ENCODE assay signal across 17 cellular contexts in genomic region chr6:107315116-107315515, GRCh38.
"Had no signal": no experiment of that assay in that cellular context is flagged by ENCODE, and none has a peak within 500 bp of the region (broad histone marks: within the 10 kb centered on the region; RNA-seq: fewer than 3 reads in every experiment).

No MANE protein-coding gene starts in this region.

- ATAC-seq: heart right ventricle; mucosa of descending colon; naive thymus-derived CD8-positive, alpha-beta T cell had no signal

- H3K4me1 ChIP-seq: right atrium auricular region had no signal

- H3K27me3 ChIP-seq: dorsolateral prefrontal cortex, heart right ventricle, ovary, right atrium auricular region, stomach had no signal

- H3K4me3 ChIP-seq: dorsolateral prefrontal cortex, heart right ventricle, mucosa of descending colon, ovary, right atrium auricular region, stomach, thoracic aorta had no signal

- H3K27ac ChIP-seq: dorsolateral prefrontal cortex, heart right ventricle, ovary, right atrium auricular region, stomach, thoracic aorta had no signal

- H3K36me3 ChIP-seq: heart right ventricle, ovary, right atrium auricular region, stomach, thoracic aorta had no signal

- DNase-seq: cortex of kidney; dorsolateral prefrontal cortex; effector CD8-positive, alpha-beta T cell; heart right ventricle; hypothalamus; mammary epithelial cell; mucosa of descending colon; naive thymus-derived CD8-positive, alpha-beta T cell; ovary; small intestine; stimulated activated CD4-positive, alpha-beta T cell treated with anti-CD3 and anti-CD28 coated beads, Interleukin-12 subunit alpha, Interleukin-12 subunit beta, amount 100 ng/mL, for 4 hours; stimulated activated naive CD4-positive, alpha-beta T cell; stomach; substantia nigra; trophoblast cell had no signal

- H3K9me3 ChIP-seq: heart right ventricle, mucosa of descending colon, ovary, right atrium auricular region, stomach, thoracic aorta had no signal
